In genomic region chr1:20727746-20728316, GRCh38 we compare ENCODE assay signal across 13 cellular contexts. TPM values are rescaled to one million over a fixed set of nuclear protein-coding genes. Genes with fewer than 3 reads are reported as not detected.
DNase-seq lines count a peak whose midpoint lies in the region; ATAC-seq and TF ChIP-seq lines count a peak whose summit lies in the region.
"Had no signal": no experiment of that assay in that cellular context is flagged by ENCODE, and none has a peak within 500 bp of the region (broad histone marks: within the 10 kb centered on the region; RNA-seq: fewer than 3 reads in every experiment).

No MANE protein-coding gene starts in this region.

- TF ChIP-seq CTCF in Peyer's patch (IDR thresholded peaks at IDR 0.05) (no peak), foreskin keratinocyte (conservative IDR thresholded peaks at IDR 0.05) (peak; percentile 41)

- intact Hi-C loops in right cardiac atrium (cut with DNase I), result no loop called here
- intact Hi-C loops in Right ventricle myocardium superior (cut with DNase I), result no loop called here

- ATAC-seq in right cardiac atrium (no peak), Right ventricle myocardium superior (ENCODE audit: poor library complexity) (no peak), foreskin keratinocyte (no peak), GM21619 (IDR thresholded peaks at IDR 0.05; ENCODE audit: unreplicated experiment) (no peak)
- ATAC-seq: activated T-cell treated with anti-CD3 and anti-CD28 coated beads, Interleukin-2, amount 50 U/mL, for 72 hours had no signal

- no peak overlapping the region for H3K4me3 ChIP-seq in right cardiac atrium (ENCODE audit: low read length)
- no peak overlapping the region for H3K4me3 ChIP-seq in Peyer's patch

- H3K27ac ChIP-seq in right cardiac atrium (ENCODE audit: low read length) (no peak overlapping the region), Peyer's patch (no peak overlapping the region), foreskin keratinocyte (no peak overlapping the region)
- H3K27ac ChIP-seq: C4-2B had no signal

- no peak for TF ChIP-seq POLR2A in Peyer's patch (IDR thresholded peaks at IDR 0.05)

- H3K27me3 ChIP-seq in right cardiac atrium (ENCODE audit: control insufficient read depth, insufficient read depth), result no peaks in the 10 kb centered on the region
- H3K27me3 ChIP-seq in Peyer's patch, result peaks cover 0 to 26% of the 10 kb centered on the region in 2 donors
- no peaks in the 10 kb centered on the region for H3K27me3 ChIP-seq in foreskin keratinocyte

- H3K36me3 ChIP-seq in Peyer's patch, result no peaks in the 10 kb centered on the region

- WGBS in right cardiac atrium, result 44% methylated on average over 13 of the region's 13 CpGs

- no peaks in the 10 kb centered on the region for H3K9me3 ChIP-seq in right cardiac atrium (ENCODE audit: control insufficient read depth, low read length)
- H3K9me3 ChIP-seq in Peyer's patch, result no peaks in the 10 kb centered on the region

- DNase-seq in right cardiac atrium, result peak in 2 of 3 donors; percentile 51 to 53
- DNase-seq in Right ventricle myocardium superior, result no peak
- peak in 2 of 3 donors; percentile 38 to 52 for DNase-seq in Peyer's patch
- no peak for DNase-seq in foreskin keratinocyte
- DNase-seq in NCI-H187 (lab: John Stamatoyannopoulos, UW), result no peak
- DNase-seq in NCI-H1105 treated with DMSO at 0.1 percent for 48 hours (lab: John Stamatoyannopoulos, UW), result no peak
- DNase-seq in HPDE6-E6E7 (ENCODE audit: extremely low spot score), result no peak
- DNase-seq: activated T-cell treated with anti-CD3 and anti-CD28 coated beads, Interleukin-2, amount 50 U/mL, for 72 hours; NCI-H2107; stimulated activated CD4-positive, alpha-beta T cell treated with anti-CD3 and anti-CD28 coated beads, Interleukin-15, amount 100 ng/mL, for 24 hours had no signal

- H3K4me1 ChIP-seq in right cardiac atrium (ENCODE audit: control insufficient read depth, insufficient read depth, low read length) (no peaks in the 10 kb centered on the region), Peyer's patch (peaks cover 0 to 19% (median 11%) of the 10 kb centered on the region in 4 donors), foreskin keratinocyte (peaks cover 11% of the 10 kb centered on the region)

RNA-seq across cellular contexts. Expression of gene SH2D5, which starts 4.7 kb away (rescaled TPM):
- total RNA-seq in right cardiac atrium (under 1 TPM in 3 of 4 donors, not detected in 1; 0.11 to 0.45 (median 0.18) TPM), Right ventricle myocardium superior (not detected), Peyer's patch (not detected), foreskin keratinocyte (146 and 157 TPM in 2 replicates)
- polyA plus RNA-seq in right cardiac atrium (0.11 TPM), foreskin keratinocyte (85.3 and 105 TPM in 2 replicates)
- total RNA-seq: subcutaneous adipose tissue had no signal

RNA-seq across cellular contexts. Expression of gene KIF17, which starts 10.0 kb away (rescaled TPM):
- total RNA-seq in right cardiac atrium (1 to 10 TPM; 2.0 to 4.8 (median 3.6) TPM), Right ventricle myocardium superior (5.2 TPM), Peyer's patch (10 to 100 TPM in 1 of 4 donors, 1 to 10 TPM in 2, under 1 TPM in 1; 0.80 to 10.3 (median 2.2) TPM), foreskin keratinocyte (1.5 and 1.8 TPM in 2 replicates)
- polyA plus RNA-seq in right cardiac atrium (6.4 TPM), foreskin keratinocyte (1.2 and 1.5 TPM in 2 replicates)
- total RNA-seq: activated T-cell treated with anti-CD3 and anti-CD28 coated beads, Interleukin-2, amount 50 U/mL, for 72 hours had no signal

RNA-seq across cellular contexts. Expression of gene HP1BP3, which starts 59.3 kb away (rescaled TPM):
- total RNA-seq in right cardiac atrium (100 to 1,000 TPM; 134 to 147 (median 141) TPM), Right ventricle myocardium superior (118 TPM), Peyer's patch (1,000 to 10,000 TPM in 1 of 4 donors, 100 to 1,000 TPM in 3; 259 to 1,144 (median 287) TPM), foreskin keratinocyte (160 and 176 TPM in 2 replicates)
- polyA plus RNA-seq in right cardiac atrium (58.1 TPM), foreskin keratinocyte (34.0 and 39.7 TPM in 2 replicates)

Comparison
In these comparisons a context has a peak if more than half of its experiments do, and no peak if none do; other contexts are left out.
1. DNase-seq: peak in right cardiac atrium (2 of 3) and Peyer's patch (2 of 3); none in Right ventricle myocardium superior (single experiment), foreskin keratinocyte (0 of 2), NCI-H187 (0 of 2), NCI-H1105 treated with DMSO at 0.1 percent for 48 hours (single experiment) and HPDE6-E6E7 (single experiment).
2. RNA of gene SH2D5, which starts 4.7 kb away (total RNA-seq): 146 to 157 TPM in foreskin keratinocyte; 0.11 to 0.45 TPM in right cardiac atrium, not detected in Right ventricle myocardium superior (single experiment) and not detected in Peyer's patch; every median in the first group is over 100 times any median in the second.